17 cellular contexts compared by ENCODE assay signal in genomic region chr16:47734987-47735594, GRCh38.
DNase-seq lines count a peak whose midpoint lies in the region; ATAC-seq, FAIRE-seq and TF ChIP-seq lines count a peak whose summit lies in the region.
"Had no signal": no experiment of that assay in that cellular context is flagged by ENCODE, and none has a peak within 500 bp of the region (broad histone marks: within the 10 kb centered on the region; RNA-seq: fewer than 3 reads in every experiment).

No MANE protein-coding gene starts in this region.

- H3K4me3 ChIP-seq in LNCaP clone FGC (ENCODE audit: low read depth, low read length) (no peak overlapping the region), small intestine (ENCODE audit: low read depth in 1 of 2, low read length in 2 of 2) (no peak overlapping the region)
- H3K4me3 ChIP-seq: right atrium auricular region, testis had no signal

- no peaks in the 10 kb centered on the region for H3K36me3 ChIP-seq in small intestine (ENCODE audit: control insufficient read depth in 2 of 2, insufficient read depth in 2 of 2, low read length in 2 of 2)
- H3K36me3 ChIP-seq: right atrium auricular region had no signal

- no peaks in the 10 kb centered on the region for H3K4me1 ChIP-seq in small intestine (ENCODE audit: control insufficient read depth in 2 of 2, insufficient read depth in 1 of 2, low read depth in 1 of 2, low read length in 1 of 2)
- H3K4me1 ChIP-seq: right atrium auricular region, testis had no signal

- WGBS in small intestine, 3 donors = 41 to 69% (median 64%) methylated on average over 4 of the region's 4 CpGs

- ATAC-seq in stimulated activated naive CD8-positive, alpha-beta T cell treated with anti-CD3 and anti-CD28 coated beads, Interleukin-15, Interleukin-2, amounts not matched to agents 100 U/mL and 50 U/mL, for 24 hours = no peak
- ATAC-seq: activated CD8-positive, alpha-beta T cell treated with anti-CD3 and anti-CD28 coated beads, Interleukin-2, amount 10 ng/mL, durations not matched to agents 7 days and 5 days; activated T-helper 17 cell treated with anti-CD3 and anti-CD28 coated beads, Interleukin-2, amount 50 U/mL, for 72 hours had no signal

- peak; percentile 76 for DNase-seq in LNCaP clone FGC (ENCODE audit: low read depth)
- peak; percentile 2 for DNase-seq in NCI-H2196 treated with DMSO at 0.1 percent for 48 hours (lab: John Stamatoyannopoulos, UW; ENCODE audit: unreplicated experiment)
- peak; percentile 20 for DNase-seq in epithelial cell of prostate (ENCODE audit: low read depth, low spot score)
- peak; percentile 21 for DNase-seq in small intestine
- DNase-seq in stimulated activated naive CD8-positive, alpha-beta T cell treated with anti-CD3 and anti-CD28 coated beads, Interleukin-15, Interleukin-2, amounts not matched to agents 100 U/mL and 50 U/mL, for 24 hours = no peak
- DNase-seq in activated CD8-positive, alpha-beta memory T cell treated with anti-CD3 and anti-CD28 coated beads, Interleukin-2, amount 50 U/mL, for 48 hours = no peak
- no peak for DNase-seq in iPS-NIHi7 (ENCODE audit: extremely low spot score)
- DNase-seq: activated CD8-positive, alpha-beta T cell treated with anti-CD3 and anti-CD28 coated beads, Interleukin-2, amount 10 ng/mL, durations not matched to agents 7 days and 5 days; amniotic stem cell; HCEC 1CT; MV-4-11; stimulated activated CD8-positive, alpha-beta memory T cell treated with anti-CD3 and anti-CD28 coated beads, Interleukin-4, amount 100 ng/mL, for 48 hours; testis had no signal

- no peaks in the 10 kb centered on the region for H3K9me3 ChIP-seq in small intestine (ENCODE audit: control insufficient read depth, low read depth)
- H3K9me3 ChIP-seq: testis had no signal

- TF ChIP-seq CTCF in LNCaP clone FGC (IDR thresholded peaks at IDR 0.05; ENCODE audit: control insufficient read depth, extremely low read depth, insufficient read depth) = no peak

- peak overlapping the region; percentile 1 for H3K27ac ChIP-seq in epithelial cell of prostate
- H3K27ac ChIP-seq in small intestine (ENCODE audit: low read depth in 1 of 2, low read length in 1 of 2) = no peak overlapping the region
- H3K27ac ChIP-seq: right atrium auricular region, testis had no signal

- FAIRE-seq in small intestine (lab: Jason Lieb, UNC) = no peak
- FAIRE-seq: endometrium, frontal cortex had no signal

- H3K27me3 ChIP-seq in small intestine (ENCODE audit: control insufficient read depth in 2 of 2, insufficient read depth in 2 of 2, low read length in 2 of 2) = no peaks in the 10 kb centered on the region
- H3K27me3 ChIP-seq: right atrium auricular region, testis had no signal

Comparison
In these comparisons a context has a peak if more than half of its experiments do, and no peak if none do; other contexts are left out.
1. DNase-seq: peak in LNCaP clone FGC (single experiment), NCI-H2196 treated with DMSO at 0.1 percent for 48 hours (single experiment), epithelial cell of prostate (single experiment) and small intestine (single experiment); none in stimulated activated naive CD8-positive, alpha-beta T cell treated with anti-CD3 and anti-CD28 coated beads, Interleukin-15, Interleukin-2, amounts not matched to agents 100 U/mL and 50 U/mL, for 24 hours (single experiment), activated CD8-positive, alpha-beta memory T cell treated with anti-CD3 and anti-CD28 coated beads, Interleukin-2, amount 50 U/mL, for 48 hours (single experiment) and iPS-NIHi7 (single experiment).